18 cellular contexts compared by ENCODE assay signal in genomic region chr7:27929127-27929526, GRCh38.
DNase-seq lines count a peak whose midpoint lies in the region; ATAC-seq and TF ChIP-seq lines count a peak whose summit lies in the region.
"Had no signal": no experiment of that assay in that cellular context is flagged by ENCODE, and none has a peak within 500 bp of the region (broad histone marks: within the 10 kb centered on the region; RNA-seq: fewer than 3 reads in every experiment).

No MANE protein-coding gene starts in this region.

- intact Hi-C loops in HCT116 (cut with micrococcal nuclease), result loop anchor here (10.0 kb wide), 2 partner anchors 166 to 1254 kb away; no protein-coding TSS in a partner anchor

- no peaks in the 10 kb centered on the region for H3K27me3 Mint-ChIP-seq in type B pancreatic cell
- H3K27me3 Mint-ChIP-seq: CD8-positive, alpha-beta memory T cell; T-cell had no signal

- no peaks in the 10 kb centered on the region for H3K36me3 ChIP-seq in HCT116 (ENCODE audit: control insufficient read depth in 1 of 2, insufficient read depth in 2 of 2, low read length in 2 of 2)
- H3K36me3 ChIP-seq in kidney epithelial cell (ENCODE audit: control insufficient read depth, insufficient read depth, low read length), result no peaks in the 10 kb centered on the region
- H3K36me3 ChIP-seq: BLaER1 had no signal

- H2AFZ ChIP-seq in HCT116 (ENCODE audit: low read depth, low read length, poor library complexity, severe bottlenecking), result no peak overlapping the region

- H3K27ac ChIP-seq in HCT116 (ENCODE audit: low read depth, low read length), result no peak overlapping the region
- H3K27ac ChIP-seq: BLaER1 had no signal

- H3K27me3 ChIP-seq in HCT116 (ENCODE audit: insufficient read depth, low read length), result no peaks in the 10 kb centered on the region
- H3K27me3 ChIP-seq in kidney epithelial cell (ENCODE audit: control insufficient read depth, insufficient read depth, low read length), result no peaks in the 10 kb centered on the region
- H3K27me3 ChIP-seq: BLaER1 had no signal

- no peak for TF ChIP-seq RAD21 in HCT116 (IDR thresholded peaks at IDR 0.05; ENCODE audit: low read depth)

- H3K79me2 ChIP-seq in HCT116 (ENCODE audit: insufficient read depth, low read length), result no peaks in the 10 kb centered on the region

- ATAC-seq in HCT116, result peak; percentile 47; the same call in 1 of the 2 replicates
- peak; percentile 53; the same call in 1 of the 3 replicates for ATAC-seq in SK-N-SH treated with all-trans-retinoic acid at 6 μM for 48 hours
- no peak for ATAC-seq in GM21737 (IDR thresholded peaks at IDR 0.05; ENCODE audit: unreplicated experiment)
- ATAC-seq: T-cell had no signal

- no peak overlapping the region for H3K4me2 ChIP-seq in HCT116 (ENCODE audit: low read length)
- H3K4me2 ChIP-seq: BLaER1 had no signal

- no peaks in the 10 kb centered on the region for H3K9me3 Mint-ChIP-seq in type B pancreatic cell
- H3K9me3 Mint-ChIP-seq: CD8-positive, alpha-beta memory T cell; T-cell had no signal

- H3K4me3 Mint-ChIP-seq in type B pancreatic cell, result no peak overlapping the region
- H3K4me3 Mint-ChIP-seq: CD8-positive, alpha-beta memory T cell; T-cell had no signal

- no peak overlapping the region for H3K9ac ChIP-seq in HCT116 (ENCODE audit: low read length)
- H3K9ac ChIP-seq: BLaER1 had no signal

- peak in 2 of 3 experiments; percentile 15 to 16; a peak in 1 of 6 replicates for TF ChIP-seq CTCF in HCT116 (IDR thresholded peaks at IDR 0.05 in 2 of 3, conservative IDR thresholded peaks at IDR 0.05 in 1 of 3; ENCODE audit: borderline replicate concordance in 1 of 3, insufficient read depth in 1 of 3, low read depth in 2 of 3, low read length in 2 of 3)
- peak; percentile 5 for TF ChIP-seq CTCF in kidney epithelial cell (IDR thresholded peaks at IDR 0.05; ENCODE audit: insufficient read depth, low read length, poor library complexity, severe bottlenecking)
- TF ChIP-seq CTCF in type B pancreatic cell (conservative IDR thresholded peaks at IDR 0.05), result peak; percentile 14

- no peaks in the 10 kb centered on the region for H3K36me3 Mint-ChIP-seq in type B pancreatic cell

- H3K9me3 ChIP-seq in HCT116 (ENCODE audit: control insufficient read depth in 1 of 2, insufficient read depth in 1 of 2, low read depth in 1 of 2, low read length in 2 of 2), result no peaks in the 10 kb centered on the region
- H3K9me3 ChIP-seq: BLaER1 had no signal

- H3K4me3 ChIP-seq in HCT116 (replicated peaks in 1 of 2; ENCODE audit: low read depth in 1 of 2, low read length in 2 of 2) (no peak overlapping the region), kidney epithelial cell (ENCODE audit: low read depth, low read length) (no peak overlapping the region)
- H3K4me3 ChIP-seq: BLaER1 had no signal

- RAD21 ChIA-PET in HCT116 (lab: Charles Lee; ENCODE audit: low non-redundant PET in 1 of 2, low total read pairs in 2 of 2, uncharacterized antibody in 2 of 2, unreplicated experiment in 2 of 2), result no interaction called here

- BruUV-seq in HCT116 (replicated peaks; lab: Mats Ljungman, UMichigan), result no TSS peak

- DNase-seq in HCT116 (ENCODE audit: low read depth, low spot score) (no peak), kidney epithelial cell (ENCODE audit: low read depth) (no peak), type B pancreatic cell (ENCODE audit: extremely low spot score, unreplicated experiment) (no peak), NCI-H187 (lab: John Stamatoyannopoulos, UW) (no peak), NCI-H2171 (lab: John Stamatoyannopoulos, UW) (no peak), NOMO-1 treated with DMSO at 0.1 percent for 48 hours (lab: John Stamatoyannopoulos, UW; ENCODE audit: unreplicated experiment) (no peak)
- DNase-seq: CD8-positive, alpha-beta memory T cell; DND-41; GF-D8; IMR-90; Karpas-422; NCI-H2029; NCI-H2171 treated with DMSO at 0.1 percent for 48 hours; NCI-H748 treated with DMSO at 0.1 percent for 48 hours; T-cell had no signal

- H3K9me2 ChIP-seq in HCT116 (ENCODE audit: insufficient read depth), result no peaks in the 10 kb centered on the region

- TF ChIP-seq POLR2A in HCT116 (IDR thresholded peaks at IDR 0.05; ENCODE audit: borderline replicate concordance, extremely low read depth, insufficient read depth, insufficient read length), result no peak

- H3K4me1 Mint-ChIP-seq in type B pancreatic cell (ENCODE audit: unreplicated experiment), result peaks cover 4% of the 10 kb centered on the region
- H3K4me1 Mint-ChIP-seq: CD8-positive, alpha-beta memory T cell had no signal

- POLR2A ChIA-PET in HCT116 (lab: Charles Lee), result no interaction called here

- H3K4me1 ChIP-seq in HCT116 (ENCODE audit: control insufficient read depth in 1 of 2, insufficient read depth in 2 of 2, low read length in 2 of 2), result peaks cover 0 to 7% of the 10 kb centered on the region in 2 experiments; a peak in 2 of 4 replicates

- CTCF ChIA-PET in HCT116 (lab: Charles Lee), result interaction anchor here (1.0 kb wide), 1 partner anchor 164 kb away, joined by 3 read pairs; no protein-coding TSS in a partner anchor

- no peak overlapping the region for H3K27ac Mint-ChIP-seq in type B pancreatic cell
- H3K27ac Mint-ChIP-seq: T-cell had no signal

- no peaks in the 10 kb centered on the region for H4K20me1 ChIP-seq in HCT116 (ENCODE audit: insufficient read depth)
- H4K20me1 ChIP-seq: BLaER1 had no signal

TF ChIP-seq in HCT116, 20 proteins besides CTCF, POLR2A, EP300 and RAD21 (continues in another document):
- TF ChIP-seq ZNF274 (IDR thresholded peaks at IDR 0.05; ENCODE audit: low read depth, low read length), result no peak
- no peak for TF ChIP-seq ELF1 (IDR thresholded peaks at IDR 0.05; ENCODE audit: borderline replicate concordance, low read depth)
- TF ChIP-seq CEBPB (IDR thresholded peaks at IDR 0.05; ENCODE audit: low read depth), result no peak
- no peak for TF ChIP-seq MAX (IDR thresholded peaks at IDR 0.05)
- TF ChIP-seq EZH2 (IDR thresholded peaks at IDR 0.05), result no peak
- no peak for TF ChIP-seq SRF (IDR thresholded peaks at IDR 0.05; ENCODE audit: low read depth)
- TF ChIP-seq SIN3A (IDR thresholded peaks at IDR 0.05; ENCODE audit: low read depth), result no peak
- TF ChIP-seq, protein P1, sequence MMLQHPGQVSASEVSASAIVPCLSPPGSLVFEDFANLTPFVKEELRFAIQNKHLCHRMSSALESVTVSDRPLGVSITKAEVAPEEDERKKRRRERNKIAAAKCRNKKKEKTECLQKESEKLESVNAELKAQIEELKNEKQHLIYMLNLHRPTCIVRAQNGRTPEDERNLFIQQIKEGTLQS (IDR thresholded peaks at IDR 0.05), result no peak
- TF ChIP-seq EGR1 (IDR thresholded peaks at IDR 0.05; ENCODE audit: low read depth), result no peak
- TF ChIP-seq ZBTB33 (IDR thresholded peaks at IDR 0.05; ENCODE audit: extremely low read depth, insufficient replicate concordance, low read length), result no peak

TF ChIP-seq in SK-N-SH treated with all-trans-retinoic acid at 6 μM for 48 hours, 23 proteins besides CTCF, POLR2A, EP300 and RAD21:
- TF ChIP-seq ZC3H10 (CRISPR knock-in tag; IDR thresholded peaks at IDR 0.05) (no peak), PPARA (CRISPR knock-in tag; IDR thresholded peaks at IDR 0.05; ENCODE audit: borderline replicate concordance) (no peak), ISL1 (CRISPR knock-in tag; IDR thresholded peaks at IDR 0.05) (no peak), ZNF565 (CRISPR knock-in tag; conservative IDR thresholded peaks at IDR 0.05; ENCODE audit: low read depth) (no peak), ZFP30 (CRISPR knock-in tag; IDR thresholded peaks at IDR 0.05) (no peak), ZFP3 (CRISPR knock-in tag; IDR thresholded peaks at IDR 0.05) (no peak), TOX (CRISPR knock-in tag; IDR thresholded peaks at IDR 0.05; ENCODE audit: borderline replicate concordance) (no peak), PATZ1 (CRISPR knock-in tag; IDR thresholded peaks at IDR 0.05; ENCODE audit: borderline replicate concordance) (no peak), CREB5 (CRISPR knock-in tag; IDR thresholded peaks at IDR 0.05; ENCODE audit: low read depth) (no peak)
- TF ChIP-seq, protein P2, sequence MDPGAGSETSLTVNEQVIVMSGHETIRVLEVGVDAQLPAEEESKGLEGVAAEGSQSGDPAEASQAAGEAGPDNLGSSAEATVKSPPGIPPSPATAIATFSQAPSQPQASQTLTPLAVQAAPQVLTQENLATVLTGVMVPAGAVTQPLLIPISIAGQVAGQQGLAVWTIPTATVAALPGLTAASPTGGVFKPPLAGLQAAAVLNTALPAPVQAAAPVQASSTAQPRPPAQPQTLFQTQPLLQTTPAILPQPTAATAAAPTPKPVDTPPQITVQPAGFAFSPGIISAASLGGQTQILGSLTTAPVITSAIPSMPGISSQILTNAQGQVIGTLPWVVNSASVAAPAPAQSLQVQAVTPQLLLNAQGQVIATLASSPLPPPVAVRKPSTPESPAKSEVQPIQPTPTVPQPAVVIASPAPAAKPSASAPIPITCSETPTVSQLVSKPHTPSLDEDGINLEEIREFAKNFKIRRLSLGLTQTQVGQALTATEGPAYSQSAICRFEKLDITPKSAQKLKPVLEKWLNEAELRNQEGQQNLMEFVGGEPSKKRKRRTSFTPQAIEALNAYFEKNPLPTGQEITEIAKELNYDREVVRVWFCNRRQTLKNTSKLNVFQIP (CRISPR knock-in tag; IDR thresholded peaks at IDR 0.05; ENCODE audit: borderline replicate concordance, low read depth), result no peak
TF ChIP-seq in SK-N-SH treated with all-trans-retinoic acid at 6 μM for 48 hours: peak in this region for 0.
